37 cellular contexts compared by ENCODE assay signal in genomic region chr3:168419091-168419490, GRCh38.
"Had no signal": no experiment of that assay in that cellular context is flagged by ENCODE, and none has a peak within 500 bp of the region (broad histone marks: within the 10 kb centered on the region; RNA-seq: fewer than 3 reads in every experiment).

No MANE protein-coding gene starts in this region.

- H3K4me1 Mint-ChIP-seq: activated CD4-positive, alpha-beta memory T cell treated with anti-CD3 and anti-CD28 coated beads, Interleukin-2, amount 10 ng/mL, durations not matched to agents 7 days and 5 days; activated CD4-positive, alpha-beta T cell treated with anti-CD3 and anti-CD28 coated beads for 36 hours; activated CD4-positive, alpha-beta T cell treated with anti-CD3 and anti-CD28 coated beads, Interleukin-2, amount 10 ng/mL, durations not matched to agents 7 days and 5 days; activated CD8-positive, alpha-beta memory T cell treated with anti-CD3 and anti-CD28 coated beads, Interleukin-2, amount 10 ng/mL, durations not matched to agents 7 days and 5 days; activated naive CD8-positive, alpha-beta T cell treated with anti-CD3 and anti-CD28 coated beads for 36 hours had no signal

- H3K4me3 ChIP-seq: adrenal gland, body of pancreas, breast epithelium had no signal

- H3K36me3 Mint-ChIP-seq: activated CD8-positive, alpha-beta memory T cell treated with anti-CD3 and anti-CD28 coated beads, Interleukin-2, amount 10 ng/mL, durations not matched to agents 7 days and 5 days; activated naive CD4-positive, alpha-beta T cell treated with anti-CD3 and anti-CD28 coated beads, Interleukin-2, amount 50 U/mL, for 72 hours; activated naive CD8-positive, alpha-beta T cell treated with anti-CD3 and anti-CD28 coated beads for 36 hours; WTC11 had no signal

- H3K27me3 ChIP-seq: adrenal gland, body of pancreas, brain microvascular endothelial cell, breast epithelium had no signal

- DNase-seq: activated CD4-positive, alpha-beta memory T cell treated with anti-CD3 and anti-CD28 coated beads, Interleukin-2, amount 10 ng/mL, durations not matched to agents 7 days and 5 days; activated CD4-positive, alpha-beta T cell treated with anti-CD3 and anti-CD28 coated beads for 1 hour; activated CD4-positive, alpha-beta T cell treated with anti-CD3 and anti-CD28 coated beads for 36 hours; activated CD4-positive, alpha-beta T cell treated with anti-CD3 and anti-CD28 coated beads for 48 hours; activated CD4-positive, alpha-beta T cell treated with anti-CD3 and anti-CD28 coated beads, Interleukin-2, amount 10 ng/mL, durations not matched to agents 7 days and 5 days; activated CD4-positive, alpha-beta T cell treated with anti-CD3 and anti-CD28 coated beads, Interleukin-2, amount 50 U/mL, for 48 hours; activated CD4-positive, CD25-positive, alpha-beta regulatory T cell; activated CD8-positive, alpha-beta memory T cell treated with anti-CD3 and anti-CD28 coated beads for 24 hours; activated CD8-positive, alpha-beta memory T cell treated with anti-CD3 and anti-CD28 coated beads, Interleukin-2, amount 10 ng/mL, durations not matched to agents 7 days and 5 days; activated CD8-positive, alpha-beta memory T cell treated with anti-CD3 and anti-CD28 coated beads, Interleukin-2, amount 50 U/mL, for 48 hours; activated CD8-positive, alpha-beta T cell treated with anti-CD3 and anti-CD28 coated beads, Interleukin-2, amount 10 ng/mL, durations not matched to agents 7 days and 5 days; activated effector memory CD4-positive, alpha-beta T cell treated with Interleukin-2 at 50 U/mL for 16 hours; activated gamma-delta T cell; activated naive CD4-positive, alpha-beta T cell treated with anti-CD3 and anti-CD28 coated beads for 36 hours; activated naive CD4-positive, alpha-beta T cell treated with anti-CD3 and anti-CD28 coated beads, Interleukin-2, amount 50 U/mL, for 16 hours; activated naive CD8-positive, alpha-beta T cell treated with anti-CD3 and anti-CD28 coated beads for 36 hours; activated T-cell treated with anti-CD3 and anti-CD28 coated beads, Interleukin-2, amount 50 U/mL, for 24 hours; activated T-cell treated with anti-CD3 and anti-CD28 coated beads, Interleukin-2, amount 50 U/mL, for 48 hours; adrenal gland; amniotic stem cell; aorta; body of pancreas; brain microvascular endothelial cell; central memory CD4-positive, alpha-beta T cell; T-helper 1 cell; T-helper 2 cell; T-helper 9 cell; WERI-Rb-1 had no signal

- H3K36me3 ChIP-seq: adrenal gland, brain microvascular endothelial cell, breast epithelium, WERI-Rb-1 had no signal

- ATAC-seq: activated CD4-positive, alpha-beta T cell treated with anti-CD3 and anti-CD28 coated beads for 36 hours; activated CD4-positive, CD25-positive, alpha-beta regulatory T cell treated with anti-CD3 and anti-CD28 coated beads, Interleukin-2, amount 50 U/mL, for 24 hours; activated CD8-positive, alpha-beta memory T cell treated with anti-CD3 and anti-CD28 coated beads, Interleukin-2, amount 10 ng/mL, durations not matched to agents 7 days and 5 days; activated CD8-positive, alpha-beta T cell treated with anti-CD3 and anti-CD28 coated beads, Interleukin-2, amount 10 ng/mL, durations not matched to agents 7 days and 5 days; activated naive CD4-positive, alpha-beta T cell treated with anti-CD3 and anti-CD28 coated beads, Interleukin-2, amount 50 U/mL, for 72 hours; body of pancreas; WTC11 had no signal

- H3K27ac ChIP-seq: adrenal gland, body of pancreas, brain microvascular endothelial cell, breast epithelium, WERI-Rb-1 had no signal

- H3K9me3 Mint-ChIP-seq: activated CD4-positive, alpha-beta memory T cell treated with anti-CD3 and anti-CD28 coated beads, Interleukin-2, amount 10 ng/mL, durations not matched to agents 7 days and 5 days; activated CD4-positive, alpha-beta T cell treated with anti-CD3 and anti-CD28 coated beads, Interleukin-2, amount 10 ng/mL, durations not matched to agents 7 days and 5 days; activated naive CD8-positive, alpha-beta T cell treated with anti-CD3 and anti-CD28 coated beads for 36 hours; activated T-helper 2 cell treated with anti-CD3 and anti-CD28 coated beads, Interferon-gamma antibody, Interleukin-2, Interleukin-4, amounts not matched to agents 10 μg/mL and 5 μg/mL and 100 μg/mL, durations not matched to agents 14 hours and 24 hours and 36 hours; T-helper 2 cell treated with Interferon-gamma antibody and Interleukin-4, amounts not matched to agents 5 μg/mL and 100 μg/mL, for 36 hours; WTC11 had no signal

- H3K27me3 Mint-ChIP-seq: activated CD4-positive, alpha-beta memory T cell treated with anti-CD3 and anti-CD28 coated beads, Interleukin-2, amount 10 ng/mL, durations not matched to agents 7 days and 5 days; activated CD4-positive, alpha-beta T cell treated with anti-CD3 and anti-CD28 coated beads for 36 hours; activated CD4-positive, alpha-beta T cell treated with anti-CD3 and anti-CD28 coated beads, Interleukin-2, amount 10 ng/mL, durations not matched to agents 7 days and 5 days; activated CD8-positive, alpha-beta memory T cell treated with anti-CD3 and anti-CD28 coated beads, Interleukin-2, amount 10 ng/mL, durations not matched to agents 7 days and 5 days; activated naive CD8-positive, alpha-beta T cell treated with anti-CD3 and anti-CD28 coated beads for 36 hours; activated T-cell treated with anti-CD3 and anti-CD28 coated beads, Interleukin-2, amount 50 U/mL, for 24 hours had no signal

- FAIRE-seq: astrocyte, TTC549 had no signal

- H3K27ac Mint-ChIP-seq: activated CD4-positive, alpha-beta memory T cell treated with anti-CD3 and anti-CD28 coated beads, Interleukin-2, amount 10 ng/mL, durations not matched to agents 7 days and 5 days; activated CD4-positive, alpha-beta T cell treated with anti-CD3 and anti-CD28 coated beads for 36 hours; activated CD4-positive, alpha-beta T cell treated with anti-CD3 and anti-CD28 coated beads, Interleukin-2, amount 10 ng/mL, durations not matched to agents 7 days and 5 days; activated CD8-positive, alpha-beta memory T cell treated with anti-CD3 and anti-CD28 coated beads, Interleukin-2, amount 10 ng/mL, durations not matched to agents 7 days and 5 days; activated CD8-positive, alpha-beta T cell treated with anti-CD3 and anti-CD28 coated beads, Interleukin-2, amount 10 ng/mL, durations not matched to agents 7 days and 5 days; activated naive CD4-positive, alpha-beta T cell treated with anti-CD3 and anti-CD28 coated beads for 36 hours; activated naive CD4-positive, alpha-beta T cell treated with anti-CD3 and anti-CD28 coated beads, Interleukin-2, amount 50 U/mL, for 72 hours; activated naive CD8-positive, alpha-beta T cell treated with anti-CD3 and anti-CD28 coated beads for 36 hours; activated T-cell treated with anti-CD3 and anti-CD28 coated beads, Interleukin-2, amount 50 U/mL, for 24 hours; activated T-helper 2 cell treated with anti-CD3 and anti-CD28 coated beads, Interferon-gamma antibody, Interleukin-2, Interleukin-4, amounts not matched to agents 10 μg/mL and 5 μg/mL and 100 μg/mL, durations not matched to agents 14 hours and 24 hours and 36 hours; T-helper 1 cell treated with Interleukin-12 subunit alpha and Interleukin-12 subunit beta and Interleukin-4 antibody, amounts not matched to agents 30 μg/mL and 1 μg/mL, for 36 hours; T-helper 2 cell treated with Interferon-gamma antibody and Interleukin-4, amounts not matched to agents 5 μg/mL and 100 μg/mL, for 36 hours had no signal

- H3K4me3 Mint-ChIP-seq: activated CD4-positive, alpha-beta memory T cell treated with anti-CD3 and anti-CD28 coated beads, Interleukin-2, amount 10 ng/mL, durations not matched to agents 7 days and 5 days; activated CD4-positive, alpha-beta T cell treated with anti-CD3 and anti-CD28 coated beads for 36 hours; activated CD4-positive, alpha-beta T cell treated with anti-CD3 and anti-CD28 coated beads, Interleukin-2, amount 10 ng/mL, durations not matched to agents 7 days and 5 days; activated CD8-positive, alpha-beta memory T cell treated with anti-CD3 and anti-CD28 coated beads, Interleukin-2, amount 10 ng/mL, durations not matched to agents 7 days and 5 days; activated CD8-positive, alpha-beta T cell treated with anti-CD3 and anti-CD28 coated beads, Interleukin-2, amount 10 ng/mL, durations not matched to agents 7 days and 5 days; activated naive CD4-positive, alpha-beta T cell treated with anti-CD3 and anti-CD28 coated beads for 36 hours; activated naive CD8-positive, alpha-beta T cell treated with anti-CD3 and anti-CD28 coated beads for 36 hours; activated T-cell treated with anti-CD3 and anti-CD28 coated beads, Interleukin-2, amount 50 U/mL, for 24 hours; T-helper 1 cell treated with Interleukin-12 subunit alpha and Interleukin-12 subunit beta and Interleukin-4 antibody, amounts not matched to agents 30 μg/mL and 1 μg/mL, for 36 hours; T-helper 2 cell treated with Interferon-gamma antibody and Interleukin-4, amounts not matched to agents 5 μg/mL and 100 μg/mL, for 36 hours; WTC11 had no signal

- H3K9me3 ChIP-seq: adrenal gland, body of pancreas, breast epithelium had no signal

- H3K4me1 ChIP-seq: adrenal gland, body of pancreas, breast epithelium had no signal
